Comparison of ENCODE assay signal across 1 cellular context in the genomic region with DNA sequence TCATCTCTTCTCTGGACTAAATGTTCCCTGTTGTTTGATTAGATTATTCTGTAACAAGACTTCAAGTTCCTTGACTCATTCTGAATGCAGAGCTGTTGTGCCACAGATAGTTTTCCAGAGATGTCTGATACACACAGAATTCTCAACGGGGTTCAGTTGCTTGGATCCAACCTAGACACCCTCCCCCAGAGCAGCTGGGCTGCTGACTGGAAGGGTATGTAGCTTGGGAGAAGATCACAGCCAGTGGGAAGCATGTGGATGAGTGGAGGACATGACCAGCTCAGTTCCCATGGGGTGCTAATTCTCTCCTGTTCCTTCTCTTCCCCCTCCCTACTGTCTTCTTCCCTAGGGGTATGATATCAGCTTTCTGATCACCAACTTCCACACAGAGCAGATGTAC.
TF ChIP-seq lines count a peak whose summit lies in the region.

No MANE protein-coding gene starts in this region.

TF ChIP-seq in IMR-90, 13 proteins besides CTCF, POLR2A, EP300 and RAD21:
- TF ChIP-seq SMC3 (IDR thresholded peaks at IDR 0.05; ENCODE audit: low read depth, low read length) (no peak), CHD1 (IDR thresholded peaks at IDR 0.05; ENCODE audit: low read depth, low read length) (no peak), BHLHE40 (IDR thresholded peaks at IDR 0.05; ENCODE audit: low read depth, low read length) (no peak), MAFK (IDR thresholded peaks at IDR 0.05; ENCODE audit: low read depth, low read length) (no peak), MAZ (IDR thresholded peaks at IDR 0.05; ENCODE audit: borderline replicate concordance, low read depth, low read length) (no peak), RCOR1 (IDR thresholded peaks at IDR 0.05; ENCODE audit: insufficient replicate concordance, low read length) (no peak), CEBPB (IDR thresholded peaks at IDR 0.05; ENCODE audit: low read depth, low read length) (no peak), NFE2L2 (IDR thresholded peaks at IDR 0.05; ENCODE audit: low read depth, low read length) (no peak), FOS (IDR thresholded peaks at IDR 0.05; ENCODE audit: low read depth, low read length) (no peak)
- TF ChIP-seq, protein P1, sequence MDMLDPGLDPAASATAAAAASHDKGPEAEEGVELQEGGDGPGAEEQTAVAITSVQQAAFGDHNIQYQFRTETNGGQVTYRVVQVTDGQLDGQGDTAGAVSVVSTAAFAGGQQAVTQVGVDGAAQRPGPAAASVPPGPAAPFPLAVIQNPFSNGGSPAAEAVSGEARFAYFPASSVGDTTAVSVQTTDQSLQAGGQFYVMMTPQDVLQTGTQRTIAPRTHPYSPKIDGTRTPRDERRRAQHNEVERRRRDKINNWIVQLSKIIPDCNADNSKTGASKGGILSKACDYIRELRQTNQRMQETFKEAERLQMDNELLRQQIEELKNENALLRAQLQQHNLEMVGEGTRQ (IDR thresholded peaks at IDR 0.05; ENCODE audit: low read depth, low read length) = no peak
